Comparison of ENCODE assay signal across 16 cellular contexts in the genomic region with DNA sequence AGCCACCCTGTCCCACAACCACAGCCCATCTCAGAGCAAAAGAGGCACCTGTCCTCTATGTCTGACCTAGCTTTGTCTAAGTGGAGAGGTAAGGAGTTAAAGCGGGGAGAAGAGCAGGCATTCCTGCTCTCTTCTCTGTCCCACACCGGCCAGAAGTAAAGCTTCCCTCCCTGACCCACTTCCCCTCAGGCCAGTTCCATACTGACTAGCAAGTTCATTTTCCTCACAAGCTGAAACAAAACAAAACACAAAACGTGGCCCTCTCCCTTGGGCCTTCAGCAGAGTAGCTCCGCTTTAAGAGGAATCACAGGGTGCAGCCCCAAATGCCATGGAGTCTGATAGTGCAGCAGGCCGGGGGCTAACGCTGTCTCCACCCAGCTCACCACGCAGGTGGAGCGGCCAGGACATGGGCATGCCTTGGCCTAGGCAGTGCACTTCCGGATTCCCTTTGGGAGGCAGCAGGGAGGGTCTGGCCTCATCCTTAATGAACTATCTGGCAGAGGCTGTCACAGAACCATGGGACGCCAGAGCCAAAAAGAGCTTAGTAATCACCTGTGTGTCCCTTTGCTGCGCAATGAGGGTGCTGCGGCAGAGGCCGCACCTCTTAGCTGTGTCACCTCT. TPM values are rescaled to one million over a fixed set of nuclear protein-coding genes. Genes with fewer than 3 reads are reported as not detected.
A peak's percentile ranks its signal among the peaks of the same experiment; 100 is the strongest.
DNase-seq lines count a peak whose midpoint lies in the region; ATAC-seq and TF ChIP-seq lines count a peak whose summit lies in the region.
"Had no signal": no experiment of that assay in that cellular context is flagged by ENCODE, and none has a peak within 500 bp of the region (broad histone marks: within the 10 kb centered on the region; RNA-seq: fewer than 3 reads in every experiment).

No MANE protein-coding gene starts in this region.

- CTCF ChIA-PET in activated CD8-positive, alpha-beta memory T cell treated with anti-CD3 and anti-CD28 coated beads, Interleukin-2, amount 10 ng/mL, durations not matched to agents 7 days and 5 days (lab: Charles Lee), result interaction anchor here (1.2 to 2.2 kb wide), 6 partner anchors 9 to 103 kb away, joined by 4 to 10 read pairs (median 6); no protein-coding TSS in a partner anchor
- CTCF ChIA-PET in WTC11 (lab: Charles Lee), result interaction anchor here (0.7 to 1.3 kb wide), 3 partner anchors 37 to 49 kb away, joined by 3 to 4 read pairs (median 4); no protein-coding TSS in a partner anchor

- no peak for TF ChIP-seq CTCF in WTC11 (IDR thresholded peaks at IDR 0.05)
- TF ChIP-seq CTCF in left ventricle myocardium inferior (IDR thresholded peaks at IDR 0.05; ENCODE audit: borderline replicate concordance), result no peak

- H3K27ac Mint-ChIP-seq in activated CD8-positive, alpha-beta memory T cell treated with anti-CD3 and anti-CD28 coated beads, Interleukin-2, amount 10 ng/mL, durations not matched to agents 7 days and 5 days, result peak overlapping the region; percentile 92
- no peak overlapping the region for H3K27ac Mint-ChIP-seq in WTC11

- peak overlapping the region; percentile 72 for H3K27ac ChIP-seq in left ventricle myocardium inferior (replicated peaks)
- H3K27ac ChIP-seq in subcutaneous abdominal adipose tissue (ENCODE audit: low read depth, low read length), result peak overlapping the region; percentile 47
- H3K27ac ChIP-seq: A549 had no signal

- H3K4me1 Mint-ChIP-seq in activated CD8-positive, alpha-beta memory T cell treated with anti-CD3 and anti-CD28 coated beads, Interleukin-2, amount 10 ng/mL, durations not matched to agents 7 days and 5 days, result peaks cover 97% of the 10 kb centered on the region
- peaks cover 55% of the 10 kb centered on the region for H3K4me1 Mint-ChIP-seq in WTC11

- no peak overlapping the region for H3K4me3 ChIP-seq in left ventricle myocardium inferior
- H3K4me3 ChIP-seq in subcutaneous abdominal adipose tissue (ENCODE audit: low read depth in 1 of 5, low read length in 5 of 5), result no peak overlapping the region
- H3K4me3 ChIP-seq: A549 had no signal

- POLR2A ChIA-PET in WTC11 (lab: Charles Lee), result no interaction called here

- H3K36me3 ChIP-seq in left ventricle myocardium inferior, result no peaks in the 10 kb centered on the region
- peaks cover 0 to 4% (median 0%) of the 10 kb centered on the region in 5 donors for H3K36me3 ChIP-seq in subcutaneous abdominal adipose tissue (ENCODE audit: control insufficient read depth in 5 of 5, insufficient read depth in 5 of 5, low read length in 5 of 5)

- H3K9ac ChIP-seq in subcutaneous abdominal adipose tissue (ENCODE audit: low read length in 5 of 5), result peak overlapping the region in 1 of 5 donors; percentile 18

- H3K9me3 ChIP-seq in left ventricle myocardium inferior (replicated peaks), result no peaks in the 10 kb centered on the region
- H3K9me3 ChIP-seq in subcutaneous abdominal adipose tissue (ENCODE audit: control insufficient read depth in 5 of 5, low read length in 5 of 5), result no peaks in the 10 kb centered on the region
- H3K9me3 ChIP-seq: A549 had no signal

- H3K4me3 Mint-ChIP-seq in activated CD8-positive, alpha-beta memory T cell treated with anti-CD3 and anti-CD28 coated beads, Interleukin-2, amount 10 ng/mL, durations not matched to agents 7 days and 5 days, result no peak overlapping the region
- H3K4me3 Mint-ChIP-seq in WTC11, result no peak overlapping the region
- H3K4me3 Mint-ChIP-seq: neural crest cell had no signal

- intact Hi-C loops in left ventricle myocardium inferior (cut with micrococcal nuclease), result no loop called here

- H3K27me3 Mint-ChIP-seq in activated CD8-positive, alpha-beta memory T cell treated with anti-CD3 and anti-CD28 coated beads, Interleukin-2, amount 10 ng/mL, durations not matched to agents 7 days and 5 days, result no peaks in the 10 kb centered on the region
- peaks cover 14% of the 10 kb centered on the region; the same call in 1 of the 2 replicates for H3K27me3 Mint-ChIP-seq in WTC11 (ENCODE audit: low read depth)

- no peak for DNase-seq in activated CD8-positive, alpha-beta memory T cell treated with anti-CD3 and anti-CD28 coated beads, Interleukin-2, amount 10 ng/mL, durations not matched to agents 7 days and 5 days
- no peak for DNase-seq in activated CD8-positive, alpha-beta memory T cell treated with anti-CD3 and anti-CD28 coated beads for 24 hours
- DNase-seq in WTC11 (ENCODE audit: low spot score) (no peak), left ventricle myocardium inferior (no peak), HT-29 (ENCODE audit: low spot score) (no peak), SK-N-DZ (ENCODE audit: low spot score) (no peak)
- DNase-seq in activated effector memory CD4-positive, alpha-beta T cell treated with Interleukin-2 at 50 U/mL for 16 hours, result no peak
- DNase-seq: DMS79; effector CD4-positive, alpha-beta T cell; HCEC 1CT; kidney glomerular epithelial cell; NCI-H446; trophoblast cell had no signal

- H3K27me3 ChIP-seq in left ventricle myocardium inferior (ENCODE audit: low read depth) (no peaks in the 10 kb centered on the region), subcutaneous abdominal adipose tissue (ENCODE audit: control insufficient read depth in 5 of 5, insufficient read depth in 4 of 5, low read length in 5 of 5) (no peaks in the 10 kb centered on the region)

- H3K4me1 ChIP-seq in left ventricle myocardium inferior (peaks cover 99% of the 10 kb centered on the region), subcutaneous abdominal adipose tissue (ENCODE audit: control insufficient read depth in 5 of 5, insufficient read depth in 5 of 5, low read length in 5 of 5) (peaks cover 12 to 94% (median 46%) of the 10 kb centered on the region in 5 donors)
- H3K4me1 ChIP-seq: A549 had no signal

- peaks cover 31% of the 10 kb centered on the region for H3K36me3 Mint-ChIP-seq in activated CD8-positive, alpha-beta memory T cell treated with anti-CD3 and anti-CD28 coated beads, Interleukin-2, amount 10 ng/mL, durations not matched to agents 7 days and 5 days
- no peaks in the 10 kb centered on the region for H3K36me3 Mint-ChIP-seq in WTC11

- no peaks in the 10 kb centered on the region for H3K9me3 Mint-ChIP-seq in activated CD8-positive, alpha-beta memory T cell treated with anti-CD3 and anti-CD28 coated beads, Interleukin-2, amount 10 ng/mL, durations not matched to agents 7 days and 5 days (ENCODE audit: low read depth)
- no peaks in the 10 kb centered on the region for H3K9me3 Mint-ChIP-seq in WTC11
- H3K9me3 Mint-ChIP-seq: neural crest cell had no signal

- ATAC-seq in activated CD8-positive, alpha-beta memory T cell treated with anti-CD3 and anti-CD28 coated beads, Interleukin-2, amount 10 ng/mL, durations not matched to agents 7 days and 5 days, result no peak
- ATAC-seq in WTC11, result peak; percentile 11; the same call in 1 of the 2 replicates
- ATAC-seq: A549 had no signal

TF ChIP-seq in WTC11, 78 proteins besides CTCF, POLR2A, EP300 and RAD21:
- TF ChIP-seq JUN (CRISPR knock-in tag; IDR thresholded peaks at IDR 0.05) (no peak), SMAD4 (CRISPR knock-in tag; IDR thresholded peaks at IDR 0.05) (no peak), MXD4 (CRISPR knock-in tag; IDR thresholded peaks at IDR 0.05; ENCODE audit: borderline replicate concordance) (no peak), ZNF138 (CRISPR knock-in tag; conservative IDR thresholded peaks at IDR 0.05) (no peak), ZBTB21 (CRISPR knock-in tag; IDR thresholded peaks at IDR 0.05; ENCODE audit: borderline replicate concordance) (no peak), PRRX2 (CRISPR knock-in tag; IDR thresholded peaks at IDR 0.05) (no peak), ZNF232 (CRISPR knock-in tag; IDR thresholded peaks at IDR 0.05) (no peak), CBFB (CRISPR knock-in tag; IDR thresholded peaks at IDR 0.05; ENCODE audit: low read depth) (no peak)
- TF ChIP-seq, protein P1, sequence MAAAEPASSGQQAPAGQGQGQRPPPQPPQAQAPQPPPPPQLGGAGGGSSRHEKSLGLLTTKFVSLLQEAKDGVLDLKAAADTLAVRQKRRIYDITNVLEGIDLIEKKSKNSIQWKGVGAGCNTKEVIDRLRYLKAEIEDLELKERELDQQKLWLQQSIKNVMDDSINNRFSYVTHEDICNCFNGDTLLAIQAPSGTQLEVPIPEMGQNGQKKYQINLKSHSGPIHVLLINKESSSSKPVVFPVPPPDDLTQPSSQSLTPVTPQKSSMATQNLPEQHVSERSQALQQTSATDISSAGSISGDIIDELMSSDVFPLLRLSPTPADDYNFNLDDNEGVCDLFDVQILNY (CRISPR knock-in tag; IDR thresholded peaks at IDR 0.05), result no peak

RNA-seq across cellular contexts. Expression of gene FLI1, which starts 34.0 kb away (rescaled TPM):
- total RNA-seq in activated CD8-positive, alpha-beta memory T cell treated with anti-CD3 and anti-CD28 coated beads, Interleukin-2, amount 10 ng/mL, durations not matched to agents 7 days and 5 days, result 100 to 1,000 TPM in 1 of 2 experiments, 10 to 100 TPM in 1; 85.0 to 105 TPM
- total RNA-seq in WTC11 (2021), result 0.39 to 0.63 TPM (median 0.44 TPM) in 3 replicates
- 16.4 TPM for total RNA-seq in left ventricle myocardium inferior
- not detected in 2 replicates for total RNA-seq in HT-29 (2014; rRNA removed; shearing (Covaris generic))
- not detected in 2 replicates for polyA plus RNA-seq in SK-N-DZ (2014; cell fraction: cytosol; rRNA removed)
- not detected in 2 replicates for polyA plus RNA-seq in SK-N-DZ (2014; cell fraction: nucleus; rRNA removed)

Comparison
In these comparisons a context has a peak if more than half of its experiments do, and no peak if none do; other contexts are left out.
1. RNA of gene FLI1, which starts 34.0 kb away (total RNA-seq): 85.0 to 105 TPM in activated CD8-positive, alpha-beta memory T cell treated with anti-CD3 and anti-CD28 coated beads, Interleukin-2, amount 10 ng/mL, durations not matched to agents 7 days and 5 days and 16.4 TPM in left ventricle myocardium inferior (single experiment); 0.39 to 0.63 TPM in WTC11 and not detected in HT-29; every median in the first group is over 10 times any median in the second.